Comparison of ENCODE assay signal across 8 cellular contexts in the genomic region with DNA sequence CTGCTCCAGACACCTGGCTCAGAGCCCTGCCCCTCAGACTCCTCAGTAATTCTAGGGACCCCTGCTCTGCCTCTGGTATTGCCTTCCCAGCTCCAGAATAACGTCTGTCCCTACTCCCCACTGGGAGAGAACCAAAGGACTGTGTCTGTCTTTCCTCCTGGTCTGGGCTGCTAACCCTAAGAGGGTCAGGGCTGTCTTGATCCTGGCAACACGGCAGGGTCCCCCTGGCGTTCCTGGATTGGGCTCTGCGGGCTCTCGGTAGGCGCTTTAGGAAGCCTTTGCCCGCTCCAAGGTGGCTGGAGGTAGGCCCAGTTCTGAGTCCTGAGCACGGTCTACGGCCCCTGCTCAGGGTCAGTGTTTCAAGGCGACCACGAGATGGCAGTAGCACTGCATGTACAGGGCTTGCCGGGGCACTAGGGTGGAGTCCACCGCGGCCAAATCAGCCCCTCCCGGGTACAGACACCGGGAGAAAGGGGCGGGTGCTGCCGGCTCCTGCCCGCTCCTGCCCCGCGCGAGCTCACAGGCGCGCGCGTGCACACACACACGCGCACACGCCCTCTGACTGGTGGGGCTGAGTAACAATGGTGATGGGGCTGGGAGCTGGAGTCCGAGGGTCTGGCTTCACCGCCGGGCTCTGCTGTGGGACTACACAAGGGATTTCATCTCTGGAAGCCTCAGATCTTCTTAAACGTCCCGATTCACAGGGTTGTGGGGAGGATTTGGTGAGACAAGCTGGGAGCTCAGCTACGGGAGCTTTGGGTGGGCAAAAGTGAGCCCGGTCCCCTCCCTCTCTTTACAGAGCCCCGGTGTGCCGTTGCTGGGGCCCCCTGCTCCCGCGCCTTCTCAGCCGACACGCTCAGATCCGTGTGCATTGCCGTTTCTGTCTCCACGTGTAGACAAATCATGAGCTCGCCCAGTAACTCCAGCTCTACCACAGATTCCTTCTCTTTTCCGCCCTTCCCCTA. TPM values are rescaled to one million over a fixed set of nuclear protein-coding genes. Genes with fewer than 3 reads are reported as not detected.
DNase-seq lines count a peak whose midpoint lies in the region; ATAC-seq, FAIRE-seq and TF ChIP-seq lines count a peak whose summit lies in the region.

No MANE protein-coding gene starts in this region.

- CTCF ChIA-PET in A549 (lab: Yijun Ruan, JAX) = interaction anchor here (0.5 to 6.3 kb wide), 48 partner anchors 9 to 831 kb away, joined by 3 to 46 read pairs (median 4); partner anchors contain the start of genes HMOX1 and RASD2
- CTCF ChIA-PET in mammary epithelial cell (lab: Charles Lee; ENCODE audit: low non-redundant PET) = interaction anchor here (0.5 to 0.7 kb wide), 6 partner anchors 36 to 1136 kb away, joined by 3 to 5 read pairs (median 3); no protein-coding TSS in a partner anchor

- H3K36me3 ChIP-seq in WERI-Rb-1 (no peaks in the 10 kb centered on the region), mammary epithelial cell (ENCODE audit: insufficient read depth, low read length) (no peaks in the 10 kb centered on the region), small intestine (ENCODE audit: control insufficient read depth in 2 of 2, insufficient read depth in 2 of 2, low read length in 2 of 2) (peaks cover 2 to 3% of the 10 kb centered on the region in 2 donors)

- dilution Hi-C loops in mammary epithelial cell (cut with HindIII; ENCODE audit: low sequenced_read_pairs) = no loop called here

- no peaks in the 10 kb centered on the region for H3K79me2 ChIP-seq in mammary epithelial cell (ENCODE audit: insufficient read depth, low read length)

- intact Hi-C loops in mammary epithelial cell (cut with micrococcal nuclease) = loop anchor here (1.0 to 5.0 kb wide), 7 partner anchors 30 to 773 kb away; partner anchors contain the start of gene HMOX1

- H3K4me2 ChIP-seq in A549 (peak overlapping the region; percentile 91), mammary epithelial cell (ENCODE audit: insufficient read depth, low read depth, low read length) (peak overlapping the region; percentile 88)

- peak overlapping the region; percentile 95 to 98 for H3K27ac ChIP-seq in A549
- H3K27ac ChIP-seq in WERI-Rb-1 = peak overlapping the region; percentile 72
- H3K27ac ChIP-seq in mammary epithelial cell (ENCODE audit: insufficient read depth, low read depth, low read length) = peak overlapping the region; percentile 47
- H3K27ac ChIP-seq in small intestine (ENCODE audit: low read depth in 1 of 2, low read length in 1 of 2) = peak overlapping the region; percentile 43 to 58

- TF ChIP-seq EP300 in A549 (IDR thresholded peaks at IDR 0.05) = no peak

- H3K27me3 ChIP-seq in WERI-Rb-1 (ENCODE audit: insufficient read depth, low read depth, severe bottlenecking) (no peaks in the 10 kb centered on the region), mammary epithelial cell (ENCODE audit: insufficient read depth, low read length) (no peaks in the 10 kb centered on the region), small intestine (ENCODE audit: control insufficient read depth in 2 of 2, insufficient read depth in 2 of 2, low read length in 2 of 2) (no peaks in the 10 kb centered on the region)

- ATAC-seq in A549 = peak; percentile 81 to 93
- peak; percentile 72 for ATAC-seq in GM18858 (IDR thresholded peaks at IDR 0.05; ENCODE audit: unreplicated experiment)
- ATAC-seq in HG03108 (IDR thresholded peaks at IDR 0.05; ENCODE audit: unreplicated experiment) = peak; percentile 50

- peak; percentile 85 to 91 for DNase-seq in A549 (ENCODE audit: low read depth in 1 of 2, low spot score in 1 of 2)
- DNase-seq in NCI-H2171 treated with DMSO at 0.1 percent for 48 hours (lab: John Stamatoyannopoulos, UW) = peak; percentile 89
- peak; percentile 94 for DNase-seq in WERI-Rb-1
- peak; percentile 84 for DNase-seq in mammary epithelial cell
- DNase-seq in iPS-NIHi7 (ENCODE audit: extremely low spot score) = peak; percentile 96
- DNase-seq in small intestine = peak; percentile 92

- H3K9me3 ChIP-seq in A549 = no peaks in the 10 kb centered on the region
- H3K9me3 ChIP-seq in WERI-Rb-1 (ENCODE audit: severe bottlenecking) = no peaks in the 10 kb centered on the region
- H3K9me3 ChIP-seq in mammary epithelial cell (replicated peaks; ENCODE audit: insufficient read depth, low read length) = no peaks in the 10 kb centered on the region
- no peaks in the 10 kb centered on the region for H3K9me3 ChIP-seq in small intestine (ENCODE audit: control insufficient read depth, low read depth)

- FAIRE-seq in A549 (lab: Jason Lieb, UNC) (no peak), small intestine (lab: Jason Lieb, UNC) (no peak)

- TSS peak; percentile 21 for BruUV-seq in mammary epithelial cell (replicated peaks; lab: Mats Ljungman, UMichigan)

- peak; percentile 57 for TF ChIP-seq POLR2A in A549 (IDR thresholded peaks at IDR 0.05; ENCODE audit: low read length)

- in situ Hi-C loops in mammary epithelial cell (cut with MboI; ENCODE audit: low sequenced_read_pairs in 2 of 2) = loop anchor here (5.0 to 10.0 kb wide), 2 partner anchors 231 to 234 kb away; no protein-coding TSS in a partner anchor

- TF ChIP-seq RAD21 in A549 (conservative IDR thresholded peaks at IDR 0.05 in 1 of 2, IDR thresholded peaks at IDR 0.05 in 1 of 2) = peak; percentile 91 to 95

- H3K4me3 ChIP-seq in A549 = peak overlapping the region; percentile 49
- peak overlapping the region; percentile 59 for H3K4me3 ChIP-seq in WERI-Rb-1 (ENCODE audit: low read depth, low read length)
- peak overlapping the region; percentile 50 to 52 (median 51) for H3K4me3 ChIP-seq in mammary epithelial cell (replicated peaks in 1 of 3; ENCODE audit: insufficient read depth in 1 of 3, low read depth in 2 of 3, low read length in 3 of 3)
- H3K4me3 ChIP-seq in small intestine (ENCODE audit: low read depth in 1 of 2, low read length in 2 of 2) = peak overlapping the region in 1 of 2 donors; percentile 42

- no peaks in the 10 kb centered on the region for H4K20me1 ChIP-seq in mammary epithelial cell (ENCODE audit: insufficient read depth, low read length)

- H3K4me1 ChIP-seq in A549 (peaks cover 29% of the 10 kb centered on the region), mammary epithelial cell (ENCODE audit: insufficient read depth, low read length) (peaks cover 8% of the 10 kb centered on the region), small intestine (ENCODE audit: control insufficient read depth in 2 of 2, insufficient read depth in 1 of 2, low read depth in 1 of 2, low read length in 1 of 2) (no peaks in the 10 kb centered on the region)

- POLR2A ChIA-PET in A549 (lab: Yijun Ruan, JAX) = interaction anchor here (1.2 to 1.4 kb wide), 7 partner anchors 13 to 270 kb away, joined by 3 to 20 read pairs (median 4); partner anchors contain the start of gene HMOX1

- peak overlapping the region; percentile 94 for H2AFZ ChIP-seq in mammary epithelial cell (ENCODE audit: low read depth, low read length)

- peak; percentile 74 for TF ChIP-seq CTCF in A549 (IDR thresholded peaks at IDR 0.05)
- peak; percentile 83 for TF ChIP-seq CTCF in WERI-Rb-1 (IDR thresholded peaks at IDR 0.05; ENCODE audit: low read depth, low read length)
- peak; percentile 71 to 82 for TF ChIP-seq CTCF in mammary epithelial cell (conservative IDR thresholded peaks at IDR 0.05 in 1 of 2, IDR thresholded peaks at IDR 0.05 in 1 of 2; ENCODE audit: extremely low read depth in 1 of 2, insufficient read depth in 1 of 2, low read depth in 1 of 2, low read length in 2 of 2)

- 4% methylated on average over 17 of the region's 47 CpGs for WGBS in A549 (ENCODE audit: missing lambda C conversion rate)
- WGBS in mammary epithelial cell (ENCODE audit: low coverage, missing lambda C conversion rate) = 8% methylated on average over 44 of the region's 47 CpGs
- WGBS in small intestine, 3 donors = 2 to 3% (median 2%) methylated on average over 46 to 47 of the region's 47 CpGs

- peak overlapping the region; percentile 64 for H3K9ac ChIP-seq in mammary epithelial cell (ENCODE audit: insufficient read depth, low read length)

TF ChIP-seq in A549, 52 proteins besides CTCF, POLR2A, EP300 and RAD21 (continues in another document):
- TF ChIP-seq ZFP36 (IDR thresholded peaks at IDR 0.05; ENCODE audit: borderline replicate concordance, partially characterized antibody) = no peak
- peak; percentile 13 to 49; a peak in 2 of 5 replicates for TF ChIP-seq JUN (IDR thresholded peaks at IDR 0.05)
- TF ChIP-seq SMC3 (IDR thresholded peaks at IDR 0.05) = peak; percentile 82

RNA-seq across cellular contexts. Expression of gene HMOX1, which starts 30.1 kb away (rescaled TPM):
- polyA plus RNA-seq in A549 (2011; rRNA removed) (97.7 and 129 TPM in 2 replicates), A549 (2017; fragmentation: RNase III; extraction: RNeasy Plus Mini Kit Qiagen cat#74134 plus additional on column Dnase treatment) (374 to 506 TPM (median 426 TPM) in 3 replicates), mammary epithelial cell (9.2 TPM), small intestine (100 to 1,000 TPM in 1 of 3 donors, 10 to 100 TPM in 2; 22.3 to 119 (median 91.0) TPM)
- polyA plus RNA-seq in A549 (2012; cell fraction: cytosol; rRNA removed) = 295 and 372 TPM in 2 replicates
- polyA plus RNA-seq in A549 (2012; cell fraction: nucleus; rRNA removed) = 385 and 449 TPM in 2 replicates
- 71.2 and 79.3 TPM in 2 replicates for polyA minus RNA-seq in A549 (2011; rRNA and poly(A)+ RNA removed)
- 100 to 1,000 TPM in 1 of 2 donors, 10 to 100 TPM in 1; 14.1 to 217 TPM for total RNA-seq in mammary epithelial cell
- polyA minus RNA-seq in mammary epithelial cell = 12.8 TPM

RNA-seq across cellular contexts. Expression of gene MCM5, which starts 49.1 kb away (rescaled TPM):
- polyA plus RNA-seq in A549 (2011; rRNA removed) (44.5 and 50.2 TPM in 2 replicates), A549 (2017; fragmentation: RNase III; extraction: RNeasy Plus Mini Kit Qiagen cat#74134 plus additional on column Dnase treatment) (94.4 to 99.1 TPM (median 98.1 TPM) in 3 replicates), mammary epithelial cell (91.1 TPM), small intestine (10 to 100 TPM in 1 of 3 donors, 1 to 10 TPM in 2; 5.6 to 31.8 (median 6.5) TPM)
- polyA plus RNA-seq in A549 (2012; cell fraction: cytosol; rRNA removed) = 111 and 131 TPM in 2 replicates
- 252 and 280 TPM in 2 replicates for polyA plus RNA-seq in A549 (2012; cell fraction: nucleus; rRNA removed)
- polyA minus RNA-seq in A549 (2011; rRNA and poly(A)+ RNA removed) = 92.2 and 97.7 TPM in 2 replicates
- total RNA-seq in mammary epithelial cell = 10 to 100 TPM; 12.0 to 72.5 TPM
- 92.6 TPM for polyA minus RNA-seq in mammary epithelial cell

RNA-seq across cellular contexts. Expression of gene TOM1, which starts 51.1 kb away (rescaled TPM):
- polyA plus RNA-seq in A549 (2011; rRNA removed) = 16.6 and 26.2 TPM in 2 replicates
- 15.6 and 17.9 TPM in 2 replicates for polyA plus RNA-seq in A549 (2012; cell fraction: cytosol; rRNA removed)
- polyA plus RNA-seq in A549 (2012; cell fraction: nucleus; rRNA removed) = 22.7 and 27.2 TPM in 2 replicates
- polyA plus RNA-seq in A549 (2017; fragmentation: RNase III; extraction: RNeasy Plus Mini Kit Qiagen cat#74134 plus additional on column Dnase treatment) = 11.4 to 16.4 TPM (median 14.5 TPM) in 3 replicates
- 56.9 and 61.5 TPM in 2 replicates for polyA minus RNA-seq in A549 (2011; rRNA and poly(A)+ RNA removed)
- 10 to 100 TPM; 19.7 to 30.0 TPM for total RNA-seq in mammary epithelial cell
- 20.1 TPM for polyA plus RNA-seq in mammary epithelial cell
- 18.7 TPM for polyA minus RNA-seq in mammary epithelial cell
- 100 to 1,000 TPM in 2 of 3 donors, 10 to 100 TPM in 1; 46.6 to 112 (median 101) TPM for polyA plus RNA-seq in small intestine
